In genomic region chr2:26179446-26179907, GRCh38 we compare ENCODE assay signal across 9 cellular contexts. TPM values are rescaled to one million over a fixed set of nuclear protein-coding genes. Genes with fewer than 3 reads are reported as not detected.
DNase-seq lines count a peak whose midpoint lies in the region; ATAC-seq and TF ChIP-seq lines count a peak whose summit lies in the region.
"Had no signal": no experiment of that assay in that cellular context is flagged by ENCODE, and none has a peak within 500 bp of the region (broad histone marks: within the 10 kb centered on the region; RNA-seq: fewer than 3 reads in every experiment).

No MANE protein-coding gene starts in this region.

- no peaks in the 10 kb centered on the region for H3K36me3 Mint-ChIP-seq in activated T-cell treated with anti-CD3 and anti-CD28 coated beads, Interleukin-2, amount 50 U/mL, for 72 hours (ENCODE audit: insufficient read depth in 2 of 2)
- H3K36me3 Mint-ChIP-seq in brain = peaks cover 10% of the 10 kb centered on the region
- H3K36me3 Mint-ChIP-seq in memory B cell = no peaks in the 10 kb centered on the region

- ATAC-seq in activated T-cell treated with anti-CD3 and anti-CD28 coated beads, Interleukin-2, amount 50 U/mL, for 72 hours (replicated peaks in 1 of 2) = peak in 1 of 2 donors; percentile 11
- no peak for ATAC-seq in memory B cell (ENCODE audit: low read depth)
- ATAC-seq in thoracic aorta (ENCODE audit: insufficient number of reproducible peaks, low FRiP score, low read depth) = no peak
- ATAC-seq in HG03520 (IDR thresholded peaks at IDR 0.05; ENCODE audit: unreplicated experiment) = no peak
- no peak for ATAC-seq in HG02973 (IDR thresholded peaks at IDR 0.05; ENCODE audit: unreplicated experiment)
- ATAC-seq in HG02981 (IDR thresholded peaks at IDR 0.05; ENCODE audit: unreplicated experiment) = no peak

- peak overlapping the region; percentile 67 for H3K4me3 ChIP-seq in thoracic aorta

- H3K4me3 Mint-ChIP-seq in activated T-cell treated with anti-CD3 and anti-CD28 coated beads, Interleukin-2, amount 50 U/mL, for 72 hours = peak overlapping the region; percentile 59 to 74
- H3K4me3 Mint-ChIP-seq in brain = peak overlapping the region in 4 of 5 experiments; percentile 59 to 78 (median 68)
- H3K4me3 Mint-ChIP-seq in memory B cell = peak overlapping the region; percentile 81

- H3K27ac ChIP-seq in thoracic aorta = no peak overlapping the region

- no peak overlapping the region for H3K27ac Mint-ChIP-seq in activated T-cell treated with anti-CD3 and anti-CD28 coated beads, Interleukin-2, amount 50 U/mL, for 72 hours
- H3K27ac Mint-ChIP-seq in brain (peak overlapping the region in 4 of 5 experiments; percentile 70 to 91 (median 80)), memory B cell (no peak overlapping the region)
- H3K27ac Mint-ChIP-seq: CD4-positive, alpha-beta T cell had no signal

- DNase-seq in activated T-cell treated with anti-CD3 and anti-CD28 coated beads, Interleukin-2, amount 50 U/mL, for 72 hours = no peak
- DNase-seq in activated T-cell treated with anti-CD3 and anti-CD28 coated beads for 4 hours (no peak), memory B cell (ENCODE audit: low spot score in 2 of 2) (no peak), thoracic aorta (ENCODE audit: low spot score) (no peak)
- DNase-seq: CD4-positive, alpha-beta T cell had no signal

- H3K4me1 ChIP-seq in thoracic aorta (ENCODE audit: control insufficient read depth in 1 of 2, low read depth in 2 of 2) = peaks cover 2 to 6% of the 10 kb centered on the region in 2 donors

- no peaks in the 10 kb centered on the region for H3K36me3 ChIP-seq in thoracic aorta

- peaks cover 2% of the 10 kb centered on the region for H3K27me3 ChIP-seq in thoracic aorta (replicated peaks; ENCODE audit: insufficient read depth)

- peaks cover 22% of the 10 kb centered on the region for H3K27me3 Mint-ChIP-seq in activated T-cell treated with anti-CD3 and anti-CD28 coated beads, Interleukin-2, amount 50 U/mL, for 72 hours (ENCODE audit: low read depth)
- H3K27me3 Mint-ChIP-seq in brain (no peaks in the 10 kb centered on the region), memory B cell (peaks cover 20% of the 10 kb centered on the region)

- TF ChIP-seq CTCF in brain (conservative IDR thresholded peaks at IDR 0.05) (no peak), thoracic aorta (IDR thresholded peaks at IDR 0.05) (no peak)

- peaks cover 12% of the 10 kb centered on the region for H3K4me1 Mint-ChIP-seq in activated T-cell treated with anti-CD3 and anti-CD28 coated beads, Interleukin-2, amount 50 U/mL, for 72 hours (ENCODE audit: low read depth)
- H3K4me1 Mint-ChIP-seq in brain = peaks cover 49% of the 10 kb centered on the region
- H3K4me1 Mint-ChIP-seq in memory B cell = peaks cover 11% of the 10 kb centered on the region

- no peaks in the 10 kb centered on the region for H3K9me3 ChIP-seq in thoracic aorta

- H3K9me3 Mint-ChIP-seq in activated T-cell treated with anti-CD3 and anti-CD28 coated beads, Interleukin-2, amount 50 U/mL, for 72 hours = no peaks in the 10 kb centered on the region
- H3K9me3 Mint-ChIP-seq in brain (no peaks in the 10 kb centered on the region), memory B cell (no peaks in the 10 kb centered on the region)
- H3K9me3 Mint-ChIP-seq: CD4-positive, alpha-beta T cell had no signal

RNA-seq across cellular contexts. Expression of gene GAREM2, which starts 6.6 kb away (rescaled TPM):
- 1 to 10 TPM; 1.4 to 1.9 TPM for total RNA-seq in activated T-cell treated with anti-CD3 and anti-CD28 coated beads, Interleukin-2, amount 50 U/mL, for 72 hours
- polyA plus RNA-seq in brain (ENCODE audit: insufficient read depth, low read depth, low replicate concordance) = 14.9 TPM
- total RNA-seq in thoracic aorta = 1 to 10 TPM; 2.3 to 5.6 TPM

Comparison
In these comparisons a context has a peak if more than half of its experiments do, and no peak if none do; other contexts are left out.
1. H3K27ac Mint-ChIP-seq: peak in brain (4 of 5); none in activated T-cell treated with anti-CD3 and anti-CD28 coated beads, Interleukin-2, amount 50 U/mL, for 72 hours (single experiment) and memory B cell (single experiment).
2. Peak in every context shown above with its lines, with median percentiles within 50 percentile points of each other: H3K4me3 Mint-ChIP-seq.